Comparison of ENCODE assay signal across 16 cellular contexts in genomic region chr4:143390764-143391163, GRCh38. TPM values are rescaled to one million over a fixed set of nuclear protein-coding genes. Genes with fewer than 3 reads are reported as not detected.
A peak's percentile ranks its signal among the peaks of the same experiment; 100 is the strongest.
DNase-seq lines count a peak whose midpoint lies in the region; ATAC-seq and TF ChIP-seq lines count a peak whose summit lies in the region.
"Had no signal": no experiment of that assay in that cellular context is flagged by ENCODE, and none has a peak within 500 bp of the region (broad histone marks: within the 10 kb centered on the region; RNA-seq: fewer than 3 reads in every experiment).

No MANE protein-coding gene starts in this region.

- H3K36me3 ChIP-seq in mammary epithelial cell (ENCODE audit: insufficient read depth, low read length) = no peaks in the 10 kb centered on the region
- no peaks in the 10 kb centered on the region for H3K36me3 ChIP-seq in lower lobe of right lung
- H3K36me3 ChIP-seq in upper lobe of left lung = no peaks in the 10 kb centered on the region
- H3K36me3 ChIP-seq in WERI-Rb-1 = no peaks in the 10 kb centered on the region
- H3K36me3 ChIP-seq: spleen had no signal

- CTCF ChIA-PET in mammary epithelial cell (lab: Charles Lee; ENCODE audit: low non-redundant PET) (no interaction called here), MCF 10A (lab: Yijun Ruan, JAX) (interaction anchor here (0.7 to 2.6 kb wide), 4 partner anchors 8 to 275 kb away, joined by 3 to 19 read pairs (median 4); no protein-coding TSS in a partner anchor)

- TF ChIP-seq CTCF in mammary epithelial cell (conservative IDR thresholded peaks at IDR 0.05 in 1 of 2, IDR thresholded peaks at IDR 0.05 in 1 of 2; ENCODE audit: extremely low read depth in 1 of 2, insufficient read depth in 1 of 2, low read depth in 1 of 2, low read length in 2 of 2) (no peak), MCF 10A (IDR thresholded peaks at IDR 0.05; ENCODE audit: unreplicated experiment) (no peak), dorsolateral prefrontal cortex (IDR thresholded peaks at IDR 0.05 in 54 of 56, conservative IDR thresholded peaks at IDR 0.05 in 2 of 56; ENCODE audit: low read depth in 1 of 56, partially characterized antibody in 56 of 56) (peak in 1 of 56 donors; percentile 7), lower lobe of right lung (IDR thresholded peaks at IDR 0.05) (no peak), upper lobe of left lung (IDR thresholded peaks at IDR 0.05) (no peak), WERI-Rb-1 (IDR thresholded peaks at IDR 0.05; ENCODE audit: low read depth, low read length) (no peak), natural killer cell (IDR thresholded peaks at IDR 0.05) (no peak)

- H3K4me3 ChIP-seq in mammary epithelial cell (replicated peaks in 1 of 3; ENCODE audit: insufficient read depth in 1 of 3, low read depth in 2 of 3, low read length in 3 of 3) = no peak overlapping the region
- H3K4me3 ChIP-seq in dorsolateral prefrontal cortex = peak overlapping the region in 1 of 59 donors; percentile 15
- no peak overlapping the region for H3K4me3 ChIP-seq in lower lobe of right lung
- no peak overlapping the region for H3K4me3 ChIP-seq in upper lobe of left lung
- no peak overlapping the region for H3K4me3 ChIP-seq in WERI-Rb-1 (ENCODE audit: low read depth, low read length)
- H3K4me3 ChIP-seq: spleen had no signal

- H4K20me1 ChIP-seq in mammary epithelial cell (ENCODE audit: insufficient read depth, low read length) = no peaks in the 10 kb centered on the region

- H3K27me3 ChIP-seq in mammary epithelial cell (ENCODE audit: insufficient read depth, low read length) (no peaks in the 10 kb centered on the region), dorsolateral prefrontal cortex (no peaks in the 10 kb centered on the region), lower lobe of right lung (ENCODE audit: low read depth) (no peaks in the 10 kb centered on the region), upper lobe of left lung (no peaks in the 10 kb centered on the region), WERI-Rb-1 (ENCODE audit: insufficient read depth, low read depth, severe bottlenecking) (no peaks in the 10 kb centered on the region)
- H3K27me3 ChIP-seq: spleen had no signal

- ATAC-seq in lower lobe of right lung (no peak), upper lobe of left lung (ENCODE audit: low FRiP score in 2 of 2) (no peak), natural killer cell (no peak)
- ATAC-seq: Panc1 had no signal

- no peak overlapping the region for H3K27ac ChIP-seq in mammary epithelial cell (ENCODE audit: insufficient read depth, low read depth, low read length)
- peak overlapping the region in 56 of 59 donors; percentile 1 to 99 (median 76) for H3K27ac ChIP-seq in dorsolateral prefrontal cortex
- H3K27ac ChIP-seq in lower lobe of right lung = peak overlapping the region; percentile 38
- peak overlapping the region in 3 of 4 donors; percentile 22 to 53 (median 23) for H3K27ac ChIP-seq in upper lobe of left lung
- H3K27ac ChIP-seq in WERI-Rb-1 = no peak overlapping the region
- H3K27ac ChIP-seq: spleen had no signal

- H3K79me2 ChIP-seq in mammary epithelial cell (ENCODE audit: insufficient read depth, low read length) = peaks cover 48% of the 10 kb centered on the region

- TF ChIP-seq EP300 in upper lobe of left lung (IDR thresholded peaks at IDR 0.05) = no peak

- intact Hi-C loops in mammary epithelial cell (cut with micrococcal nuclease) (no loop called here), MCF 10A (cut with micrococcal nuclease) (no loop called here), dorsolateral prefrontal cortex (cut with DNase I) (no loop called here), lower lobe of right lung (cut with DNase I) (no loop called here), natural killer cell (cut with micrococcal nuclease) (no loop called here)

- TF ChIP-seq POLR2A in upper lobe of left lung (IDR thresholded peaks at IDR 0.05) = no peak

- H3K36me3 Mint-ChIP-seq in MCF 10A (ENCODE audit: insufficient read depth, unreplicated experiment) (peaks cover 4% of the 10 kb centered on the region), natural killer cell (no peaks in the 10 kb centered on the region)

- H3K4me1 Mint-ChIP-seq in MCF 10A (ENCODE audit: insufficient read depth, unreplicated experiment) (peaks cover 25% of the 10 kb centered on the region), natural killer cell (no peaks in the 10 kb centered on the region)

- H3K27ac Mint-ChIP-seq in MCF 10A (ENCODE audit: low read depth, unreplicated experiment) (no peak overlapping the region), natural killer cell (no peak overlapping the region)

- dilution Hi-C loops in mammary epithelial cell (cut with HindIII; ENCODE audit: low sequenced_read_pairs) = no loop called here

- H3K4me1 ChIP-seq in mammary epithelial cell (ENCODE audit: insufficient read depth, low read length) (peaks cover 19% of the 10 kb centered on the region), lower lobe of right lung (peaks cover 74% of the 10 kb centered on the region), upper lobe of left lung (peaks cover 33 to 59% (median 55%) of the 10 kb centered on the region in 4 donors)

- H3K9me3 Mint-ChIP-seq in MCF 10A (ENCODE audit: unreplicated experiment) = no peaks in the 10 kb centered on the region
- no peaks in the 10 kb centered on the region for H3K9me3 Mint-ChIP-seq in natural killer cell

- BruUV-seq in mammary epithelial cell (replicated peaks; lab: Mats Ljungman, UMichigan) (no TSS peak), MCF 10A (replicated peaks; lab: Mats Ljungman, UMichigan) (no TSS peak)

- H3K9me3 ChIP-seq in mammary epithelial cell (replicated peaks; ENCODE audit: insufficient read depth, low read length) (no peaks in the 10 kb centered on the region), lower lobe of right lung (no peaks in the 10 kb centered on the region), upper lobe of left lung (no peaks in the 10 kb centered on the region), WERI-Rb-1 (ENCODE audit: severe bottlenecking) (no peaks in the 10 kb centered on the region)
- H3K9me3 ChIP-seq: spleen had no signal

- POLR2A ChIA-PET in MCF 10A (lab: Yijun Ruan, JAX) = interaction anchor here (0.6 to 1.6 kb wide), 5 partner anchors 9 to 53 kb away, joined by 3 to 12 read pairs (median 3); no protein-coding TSS in a partner anchor

- DNase-seq in mammary epithelial cell = peak; percentile 17
- DNase-seq in MCF 10A (ENCODE audit: unreplicated experiment) = no peak
- peak in 1 of 10 donors; percentile 45 for DNase-seq in dorsolateral prefrontal cortex
- no peak for DNase-seq in lower lobe of right lung
- DNase-seq in upper lobe of left lung = no peak
- no peak for DNase-seq in effector CD4-positive, alpha-beta T cell
- DNase-seq in WERI-Rb-1 = no peak
- DNase-seq in natural killer cell = no peak
- DNase-seq: activated naive CD4-positive, alpha-beta T cell; dermis blood vessel endothelial cell; NCI-H2081; occipital lobe; spleen; SW 1271 had no signal

- no peaks in the 10 kb centered on the region for H3K27me3 Mint-ChIP-seq in MCF 10A (ENCODE audit: insufficient read depth, unreplicated experiment)
- no peaks in the 10 kb centered on the region for H3K27me3 Mint-ChIP-seq in natural killer cell (ENCODE audit: low read depth in 2 of 2)

- H3K4me2 ChIP-seq in mammary epithelial cell (ENCODE audit: insufficient read depth, low read depth, low read length) = no peak overlapping the region

- H3K4me3 Mint-ChIP-seq in MCF 10A (ENCODE audit: unreplicated experiment) (no peak overlapping the region), natural killer cell (no peak overlapping the region)
- H3K4me3 Mint-ChIP-seq: CD14-positive monocyte had no signal

- in situ Hi-C loops in mammary epithelial cell (cut with MboI; ENCODE audit: low sequenced_read_pairs in 2 of 2) = no loop called here

- WGBS in mammary epithelial cell (ENCODE audit: low coverage, missing lambda C conversion rate) = 69% methylated on average over 3 of the region's 3 CpGs
- 79 to 95% methylated on average over 3 of the region's 3 CpGs for WGBS in upper lobe of left lung, 2 donors

- no peak overlapping the region for H2AFZ ChIP-seq in mammary epithelial cell (ENCODE audit: low read depth, low read length)

- H3K9ac ChIP-seq in mammary epithelial cell (ENCODE audit: insufficient read depth, low read length) = no peak overlapping the region

RNA-seq across cellular contexts. Expression of gene GAB1, which starts 54.1 kb away (rescaled TPM):
- total RNA-seq in mammary epithelial cell (10 to 100 TPM; 20.5 to 20.7 TPM), MCF 10A (2022) (5.9 and 7.6 TPM in 2 replicates), dorsolateral prefrontal cortex (100 to 1,000 TPM in 85 of 120 experiments, 10 to 100 TPM in 35; 58.5 to 257 (median 116) TPM), lower lobe of right lung (63.3 TPM), upper lobe of left lung (10 to 100 TPM; 47.1 to 77.6 (median 56.9) TPM), natural killer cell (10 to 100 TPM; 11.5 to 25.4 (median 11.9) TPM)
- polyA plus RNA-seq in mammary epithelial cell = 9.1 TPM
- polyA minus RNA-seq in mammary epithelial cell = 67.3 TPM

Comparison
In these comparisons a context has a peak if more than half of its experiments do, and no peak if none do; other contexts are left out.
1. H3K27ac ChIP-seq: peak in dorsolateral prefrontal cortex (56 of 59), lower lobe of right lung (single experiment) and upper lobe of left lung (3 of 4); none in mammary epithelial cell (single experiment) and WERI-Rb-1 (single experiment).